24 cellular contexts compared by ENCODE assay signal in the genomic region with DNA sequence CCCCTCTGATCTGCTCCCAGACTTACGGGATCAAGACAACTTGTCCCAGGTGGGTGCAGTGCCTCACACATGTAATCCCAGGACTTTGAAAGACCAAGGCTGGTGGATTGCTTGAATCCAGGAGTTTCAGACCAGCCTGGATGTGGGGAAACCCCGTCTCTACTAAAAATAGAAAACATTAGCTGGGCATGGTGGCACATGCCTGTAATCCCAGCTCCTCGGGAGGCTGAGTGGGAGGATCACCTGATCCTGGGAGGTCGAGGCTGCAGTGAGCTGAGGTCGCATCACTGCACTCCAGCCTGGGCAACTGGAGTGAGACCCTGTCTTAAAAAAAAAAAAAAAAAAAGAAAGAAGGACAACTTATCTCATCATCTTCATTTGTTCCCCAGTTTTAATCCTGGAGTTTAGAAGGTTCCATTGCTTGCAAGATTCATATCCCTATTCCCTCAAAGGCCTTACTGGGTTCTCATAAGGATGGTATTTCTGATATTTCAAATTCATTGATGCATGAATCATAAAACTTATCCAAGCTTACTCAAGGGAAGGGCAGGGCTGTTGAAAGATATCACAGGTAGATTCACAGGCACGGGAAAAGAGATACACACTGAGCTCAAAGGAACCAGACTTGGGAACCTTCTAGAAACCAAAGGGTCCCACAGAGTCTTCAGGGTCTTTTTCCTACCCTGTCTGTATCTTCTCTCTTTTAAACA. TPM values are rescaled to one million over a fixed set of nuclear protein-coding genes. Genes with fewer than 3 reads are reported as not detected.
"Had no signal": no experiment of that assay in that cellular context is flagged by ENCODE, and none has a peak within 500 bp of the region (broad histone marks: within the 10 kb centered on the region; RNA-seq: fewer than 3 reads in every experiment).

No MANE protein-coding gene starts in this region.

- DNase-seq: activated CD4-positive, alpha-beta memory T cell treated with anti-CD3 and anti-CD28 coated beads for 36 hours; activated CD4-positive, alpha-beta T cell treated with anti-CD3 and anti-CD28 coated beads for 36 hours; activated CD8-positive, alpha-beta memory T cell treated with anti-CD3 and anti-CD28 coated beads, Interleukin-2, amount 10 ng/mL, durations not matched to agents 7 days and 5 days; activated naive CD4-positive, alpha-beta T cell treated with anti-CD3 and anti-CD28 coated beads, Interleukin-2, amount 10 ng/mL, durations not matched to agents 7 days and 5 days; activated T-cell treated with anti-CD3 and anti-CD28 coated beads, Interleukin-2, amount 50 U/mL, for 1 hour; esophagus squamous epithelium; left colon; natural killer cell; nucleus accumbens; stimulated activated CD4-positive, alpha-beta T cell treated with anti-CD3 and anti-CD28 coated beads, Interleukin-12 subunit alpha, Interleukin-12 subunit beta, amount 100 ng/mL, for 4 hours; stimulated activated CD4-positive, alpha-beta T cell treated with anti-CD3 and anti-CD28 coated beads, Interleukin-2, amount 100 ng/mL, for 24 hours; T-helper 1 cell; thyroid gland; uterus had no signal

- H3K4me3 ChIP-seq: ascending aorta, cardiac muscle cell, esophagus squamous epithelium, thyroid gland, uterus had no signal

- H3K9me3 Mint-ChIP-seq: activated CD4-positive, alpha-beta memory T cell treated with anti-CD3 and anti-CD28 coated beads for 36 hours; activated naive CD4-positive, alpha-beta T cell treated with anti-CD3 and anti-CD28 coated beads, Interleukin-2, amount 10 ng/mL, durations not matched to agents 7 days and 5 days; activated T-helper 2 cell treated with anti-CD3 and anti-CD28 coated beads, Interferon-gamma antibody, Interleukin-2, Interleukin-4, amounts not matched to agents 10 μg/mL and 5 μg/mL and 100 μg/mL, durations not matched to agents 14 hours and 24 hours and 36 hours; natural killer cell; stimulated activated memory B cell treated with anti-CD40 and anti-IgM and Interleukin-4, amounts not matched to agents 10 μg/mL and 1 μg/mL and 100 μg/mL, for 72 hours had no signal

- H3K27ac ChIP-seq: ascending aorta, cardiac muscle cell, esophagus squamous epithelium, thyroid gland, uterus, VCaP had no signal

- H3K27me3 ChIP-seq: ascending aorta, cardiac muscle cell, esophagus squamous epithelium, thyroid gland, uterus had no signal

- H3K9me3 ChIP-seq: ascending aorta, esophagus squamous epithelium, thyroid gland, uterus had no signal

- H3K27me3 Mint-ChIP-seq: activated CD4-positive, alpha-beta memory T cell treated with anti-CD3 and anti-CD28 coated beads for 36 hours; activated CD4-positive, alpha-beta T cell treated with anti-CD3 and anti-CD28 coated beads for 36 hours; activated CD8-positive, alpha-beta memory T cell treated with anti-CD3 and anti-CD28 coated beads, Interleukin-2, amount 10 ng/mL, durations not matched to agents 7 days and 5 days; activated naive CD4-positive, alpha-beta T cell treated with anti-CD3 and anti-CD28 coated beads, Interleukin-2, amount 10 ng/mL, durations not matched to agents 7 days and 5 days; stimulated activated memory B cell treated with anti-CD40 and anti-IgM and Interleukin-4, amounts not matched to agents 10 μg/mL and 1 μg/mL and 100 μg/mL, for 72 hours had no signal

- ATAC-seq: activated CD4-positive, alpha-beta T cell treated with anti-CD3 and anti-CD28 coated beads for 36 hours; activated CD8-positive, alpha-beta memory T cell treated with anti-CD3 and anti-CD28 coated beads, Interleukin-2, amount 10 ng/mL, durations not matched to agents 7 days and 5 days; left colon; natural killer cell; sciatic nerve; SK-N-SH treated with all-trans-retinoic acid at 6 μM for 48 hours; stimulated activated memory B cell treated with anti-CD40 and anti-IgM and Interleukin-4, amounts not matched to agents 10 μg/mL and 1 μg/mL and 100 μg/mL, for 72 hours had no signal

- H3K36me3 Mint-ChIP-seq: natural killer cell had no signal

- H3K36me3 ChIP-seq: cardiac muscle cell, thyroid gland, uterus had no signal

- H3K4me1 ChIP-seq: uterus had no signal

- H3K4me3 Mint-ChIP-seq: activated CD4-positive, alpha-beta memory T cell treated with anti-CD3 and anti-CD28 coated beads for 36 hours; activated CD4-positive, alpha-beta T cell treated with anti-CD3 and anti-CD28 coated beads for 36 hours; activated CD8-positive, alpha-beta memory T cell treated with anti-CD3 and anti-CD28 coated beads, Interleukin-2, amount 10 ng/mL, durations not matched to agents 7 days and 5 days; activated naive CD4-positive, alpha-beta T cell treated with anti-CD3 and anti-CD28 coated beads, Interleukin-2, amount 10 ng/mL, durations not matched to agents 7 days and 5 days; natural killer cell; stimulated activated memory B cell treated with anti-CD40 and anti-IgM and Interleukin-4, amounts not matched to agents 10 μg/mL and 1 μg/mL and 100 μg/mL, for 72 hours had no signal

- H3K27ac Mint-ChIP-seq: activated CD4-positive, alpha-beta memory T cell treated with anti-CD3 and anti-CD28 coated beads for 36 hours; activated CD4-positive, alpha-beta T cell treated with anti-CD3 and anti-CD28 coated beads for 36 hours; activated CD8-positive, alpha-beta memory T cell treated with anti-CD3 and anti-CD28 coated beads, Interleukin-2, amount 10 ng/mL, durations not matched to agents 7 days and 5 days; activated naive CD4-positive, alpha-beta T cell treated with anti-CD3 and anti-CD28 coated beads, Interleukin-2, amount 10 ng/mL, durations not matched to agents 7 days and 5 days; activated T-helper 2 cell treated with anti-CD3 and anti-CD28 coated beads, Interferon-gamma antibody, Interleukin-2, Interleukin-4, amounts not matched to agents 10 μg/mL and 5 μg/mL and 100 μg/mL, durations not matched to agents 14 hours and 24 hours and 36 hours; natural killer cell; stimulated activated memory B cell treated with anti-CD40 and anti-IgM and Interleukin-4, amounts not matched to agents 10 μg/mL and 1 μg/mL and 100 μg/mL, for 72 hours had no signal

RNA-seq across cellular contexts. Expression of gene KDM4F, which starts 55.1 kb away (rescaled TPM):
- total RNA-seq: activated CD4-positive, alpha-beta memory T cell treated with anti-CD3 and anti-CD28 coated beads for 36 hours; activated CD4-positive, alpha-beta T cell treated with anti-CD3 and anti-CD28 coated beads for 36 hours; activated CD8-positive, alpha-beta memory T cell treated with anti-CD3 and anti-CD28 coated beads, Interleukin-2, amount 10 ng/mL, durations not matched to agents 7 days and 5 days; activated T-helper 2 cell treated with anti-CD3 and anti-CD28 coated beads, Interferon-gamma antibody, Interleukin-2, Interleukin-4, amounts not matched to agents 10 μg/mL and 5 μg/mL and 100 μg/mL, durations not matched to agents 14 hours and 24 hours and 36 hours; ascending aorta; cardiac muscle cell; esophagus squamous epithelium; fibroblast of villous mesenchyme; left colon; mononuclear cell; natural killer cell; pulmonary artery endothelial cell; sciatic nerve; thyroid gland; uterus had no signal
- polyA plus RNA-seq: cardiac muscle cell had no signal
